ENCODE assay signal across 22 cellular contexts in the genomic region with DNA sequence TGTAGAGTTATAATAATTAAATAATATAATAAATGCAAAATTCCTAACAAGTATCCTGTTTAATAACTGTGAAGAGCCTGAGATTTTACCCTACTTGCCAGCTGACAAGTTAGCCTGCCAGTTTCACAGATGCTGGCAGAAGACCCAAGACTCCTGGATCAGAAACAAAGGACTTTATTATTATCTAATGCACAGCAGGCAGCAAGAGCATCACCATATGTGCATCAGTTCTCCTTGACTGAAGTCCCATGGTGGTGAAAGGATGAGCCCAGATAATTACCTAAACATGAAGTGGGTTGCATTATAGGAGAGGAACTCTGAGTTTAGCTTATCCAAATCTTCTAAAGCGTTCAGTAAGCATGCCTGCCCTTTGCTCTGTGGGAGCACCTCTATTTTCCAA. TPM values are rescaled to one million over a fixed set of nuclear protein-coding genes. Genes with fewer than 3 reads are reported as not detected.
DNase-seq lines count a peak whose midpoint lies in the region; TF ChIP-seq lines count a peak whose summit lies in the region.
"Had no signal": no experiment of that assay in that cellular context is flagged by ENCODE, and none has a peak within 500 bp of the region (broad histone marks: within the 10 kb centered on the region; RNA-seq: fewer than 3 reads in every experiment).

No MANE protein-coding gene starts in this region.

- no peaks in the 10 kb centered on the region for H3K9me3 ChIP-seq in hepatocyte (ENCODE audit: low read depth)
- H3K9me3 ChIP-seq: SK-N-SH had no signal

- H3K27ac Mint-ChIP-seq in activated T-cell treated with anti-CD3 and anti-CD28 coated beads, Interleukin-2, amount 50 U/mL, for 24 hours: no peak overlapping the region
- H3K27ac Mint-ChIP-seq in chondrocyte (ENCODE audit: unreplicated experiment): no peak overlapping the region
- H3K27ac Mint-ChIP-seq: CD4-positive, CD25-positive, alpha-beta regulatory T cell had no signal

- no peaks in the 10 kb centered on the region for H3K36me3 Mint-ChIP-seq in activated T-cell treated with anti-CD3 and anti-CD28 coated beads, Interleukin-2, amount 50 U/mL, for 24 hours (ENCODE audit: low read depth)
- no peaks in the 10 kb centered on the region for H3K36me3 Mint-ChIP-seq in chondrocyte (ENCODE audit: low read depth)
- H3K36me3 Mint-ChIP-seq: CD4-positive, CD25-positive, alpha-beta regulatory T cell had no signal

- TF ChIP-seq CTCF in hepatocyte (IDR thresholded peaks at IDR 0.05; ENCODE audit: poor library complexity) (no peak), chondrocyte (IDR thresholded peaks at IDR 0.05) (no peak)

- no peaks in the 10 kb centered on the region for H3K9me3 Mint-ChIP-seq in activated T-cell treated with anti-CD3 and anti-CD28 coated beads, Interleukin-2, amount 50 U/mL, for 24 hours
- H3K9me3 Mint-ChIP-seq in chondrocyte (ENCODE audit: low read depth): no peaks in the 10 kb centered on the region
- H3K9me3 Mint-ChIP-seq: CD4-positive, CD25-positive, alpha-beta regulatory T cell had no signal

- in situ Hi-C loops in G401 (cut with HindIII; ENCODE audit: low sequenced_read_pairs): no loop called here

- no peak overlapping the region for H3K4me3 Mint-ChIP-seq in activated T-cell treated with anti-CD3 and anti-CD28 coated beads, Interleukin-2, amount 50 U/mL, for 24 hours
- H3K4me3 Mint-ChIP-seq in chondrocyte (ENCODE audit: unreplicated experiment): no peak overlapping the region
- H3K4me3 Mint-ChIP-seq: CD4-positive, CD25-positive, alpha-beta regulatory T cell had no signal

- H3K4me2 ChIP-seq in hepatocyte: peak overlapping the region; percentile 24
- H3K4me2 ChIP-seq: SK-N-SH had no signal

- no peaks in the 10 kb centered on the region for H3K27me3 Mint-ChIP-seq in activated T-cell treated with anti-CD3 and anti-CD28 coated beads, Interleukin-2, amount 50 U/mL, for 24 hours
- peaks cover 1% of the 10 kb centered on the region for H3K27me3 Mint-ChIP-seq in chondrocyte (ENCODE audit: low read depth)

- H3K9me2 ChIP-seq in hepatocyte (replicated peaks; ENCODE audit: insufficient read depth): no peaks in the 10 kb centered on the region
- H3K9me2 ChIP-seq: SK-N-SH had no signal

- 36% methylated on average over 1 of the region's 1 CpG for WGBS in hepatocyte (ENCODE audit: low lambda C conversion rate, missing lambda C conversion rate)

- no peaks in the 10 kb centered on the region for H3K79me2 ChIP-seq in hepatocyte

- no peak overlapping the region for H3K27ac ChIP-seq in hepatocyte
- H3K27ac ChIP-seq: RWPE1 had no signal

- no peak overlapping the region for H3K4me3 ChIP-seq in hepatocyte
- H3K4me3 ChIP-seq: GM12878 had no signal

- no peaks in the 10 kb centered on the region for H3K27me3 ChIP-seq in hepatocyte

- H3K36me3 ChIP-seq in hepatocyte (replicated peaks; ENCODE audit: insufficient read depth, low read depth): no peaks in the 10 kb centered on the region

- H4K20me1 ChIP-seq in hepatocyte (ENCODE audit: insufficient read depth, poor library complexity, severe bottlenecking): no peaks in the 10 kb centered on the region

- peaks cover 7% of the 10 kb centered on the region for H3K4me1 ChIP-seq in hepatocyte (ENCODE audit: insufficient read depth)

- H3K4me1 Mint-ChIP-seq in activated T-cell treated with anti-CD3 and anti-CD28 coated beads, Interleukin-2, amount 50 U/mL, for 24 hours (ENCODE audit: low read depth): no peaks in the 10 kb centered on the region
- H3K4me1 Mint-ChIP-seq in chondrocyte (ENCODE audit: low read depth): peaks cover 6% of the 10 kb centered on the region
- H3K4me1 Mint-ChIP-seq: CD4-positive, CD25-positive, alpha-beta regulatory T cell had no signal

- no peak overlapping the region for H2AFZ ChIP-seq in hepatocyte

- DNase-seq in Ammon's horn (ENCODE audit: low spot score) (peak; percentile 12), G401 (ENCODE audit: low spot score) (peak; percentile 94), cerebellar cortex (ENCODE audit: low spot score) (peak; percentile 92), hepatocyte (ENCODE audit: low spot score) (no peak), chondrocyte (ENCODE audit: low spot score) (no peak)
- no peak for DNase-seq in activated T-cell treated with anti-CD3 and anti-CD28 coated beads, Interleukin-2, amount 50 U/mL, for 24 hours
- no peak for DNase-seq in activated CD4-positive, alpha-beta T cell treated with anti-CD3 and anti-CD28 coated beads for 1 hour
- DNase-seq: CD4-positive, CD25-positive, alpha-beta regulatory T cell; COR-L47; DMS 273 treated with DMSO at 0.1 percent for 48 hours; DMS79 treated with DMSO at 0.1 percent for 48 hours; H7; Kasumi-1; NCI-H1694 treated with DMSO at 0.1 percent for 48 hours; NCI-H2081 treated with DMSO at 0.1 percent for 48 hours; NCI-H2227 treated with DMSO at 0.1 percent for 48 hours; NCI-H526; NK-92 treated with Interleukin-12 subunit alpha and Interleukin-12 subunit beta, amount 100 ng/mL, for 24 hours; SHP77 treated with DMSO at 0.1 percent for 48 hours; SK-N-SH had no signal

RNA-seq across cellular contexts. Expression of a gene that starts 39.1 kb away (rescaled TPM):
- total RNA-seq in G401 (2014; rRNA removed; shearing (Covaris generic)): 35.3 and 71.5 TPM in 2 replicates
- 66.7 and 82.3 TPM in 2 replicates for total RNA-seq in hepatocyte
- polyA plus RNA-seq in hepatocyte: 58.0 and 71.6 TPM in 2 replicates
- 34.2 to 41.2 TPM (median 34.9 TPM) in 3 replicates for total RNA-seq in chondrocyte

Comparison
In these comparisons a context has a peak if more than half of its experiments do, and no peak if none do; other contexts are left out.
1. DNase-seq: peak in Ammon's horn (single experiment), G401 (single experiment) and cerebellar cortex (single experiment); none in hepatocyte (single experiment), activated T-cell treated with anti-CD3 and anti-CD28 coated beads, Interleukin-2, amount 50 U/mL, for 24 hours (single experiment), activated CD4-positive, alpha-beta T cell treated with anti-CD3 and anti-CD28 coated beads for 1 hour (single experiment) and chondrocyte (single experiment).